In the genomic region with DNA sequence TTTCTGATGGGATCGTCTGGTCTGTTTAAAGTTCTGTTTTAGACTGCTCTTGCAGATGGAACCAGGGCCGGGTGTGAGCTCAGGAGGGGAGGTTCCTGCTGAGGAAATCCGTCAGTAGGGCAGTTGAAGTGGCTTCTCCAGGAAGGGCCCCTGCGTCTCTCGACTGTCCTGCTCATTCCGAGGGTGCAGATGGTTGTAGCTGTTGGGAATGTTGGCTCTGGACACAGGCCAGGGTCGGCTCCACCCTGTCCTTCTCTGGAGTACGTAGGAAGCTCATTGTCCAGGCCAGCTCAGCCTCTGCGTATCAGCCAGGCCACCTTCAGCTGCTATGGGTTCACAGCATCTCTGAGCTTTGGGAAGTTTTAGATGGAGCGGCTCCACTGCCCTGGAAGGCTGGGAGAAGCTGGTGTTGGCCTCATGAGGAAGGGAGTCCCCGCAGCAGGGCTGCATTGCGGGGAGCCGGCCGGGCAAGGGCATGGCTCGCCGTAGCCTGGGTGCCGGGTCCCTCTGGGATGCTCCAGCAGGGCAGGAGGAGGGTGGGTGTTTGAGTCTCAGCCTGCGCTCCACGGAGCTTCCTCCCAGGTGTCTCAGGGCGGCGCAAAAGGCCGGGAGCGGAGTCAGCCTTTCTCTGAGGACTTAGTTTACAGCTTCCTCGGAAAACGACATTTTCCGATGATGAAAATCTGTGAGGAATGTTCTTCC, we compare ENCODE assay signal across 17 cellular contexts. TPM values are rescaled to one million over a fixed set of nuclear protein-coding genes. Genes with fewer than 3 reads are reported as not detected.
DNase-seq lines count a peak whose midpoint lies in the region; ATAC-seq, FAIRE-seq and TF ChIP-seq lines count a peak whose summit lies in the region.
"Had no signal": no experiment of that assay in that cellular context is flagged by ENCODE, and none has a peak within 500 bp of the region (broad histone marks: within the 10 kb centered on the region; RNA-seq: fewer than 3 reads in every experiment).

No MANE protein-coding gene starts in this region.

- ATAC-seq in left cardiac atrium, result peak; percentile 18 to 39
- ATAC-seq in gastrocnemius medialis, result peak in 1 of 2 donors; percentile 43
- ATAC-seq in GM21528 (IDR thresholded peaks at IDR 0.05; ENCODE audit: low FRiP score, unreplicated experiment), result no peak
- ATAC-seq in GM18909 (IDR thresholded peaks at IDR 0.05; ENCODE audit: poor library complexity, unreplicated experiment), result no peak
- ATAC-seq in HG03039 (IDR thresholded peaks at IDR 0.05; ENCODE audit: unreplicated experiment), result no peak
- ATAC-seq: activated naive CD4-positive, alpha-beta T cell treated with anti-CD3 and anti-CD28 coated beads, Interleukin-2, amount 50 U/mL, for 72 hours had no signal

- H3K27me3 Mint-ChIP-seq in astrocyte (ENCODE audit: low read depth, unreplicated experiment), result peaks cover 3% of the 10 kb centered on the region
- H3K27me3 Mint-ChIP-seq: activated CD4-positive, alpha-beta T cell treated with anti-CD3 and anti-CD28 coated beads, Interleukin-2, amount 10 ng/mL, durations not matched to agents 7 days and 5 days had no signal

- H3K4me3 ChIP-seq in DOHH2 (ENCODE audit: low read length), result peak overlapping the region; percentile 29
- no peak overlapping the region for H3K4me3 ChIP-seq in astrocyte (ENCODE audit: insufficient read depth, low read depth, low read length)
- no peak overlapping the region for H3K4me3 ChIP-seq in gastrocnemius medialis
- H3K4me3 ChIP-seq: cardiac muscle cell had no signal

- DNase-seq in astrocyte (ENCODE audit: low read depth) (peak; percentile 60), left cardiac atrium (peak; percentile 83), gastrocnemius medialis (peak in 1 of 2 donors; percentile 33)
- DNase-seq in stimulated activated CD4-positive, alpha-beta T cell treated with anti-CD3 and anti-CD28 coated beads, Interleukin-15, amount 100 ng/mL, for 24 hours, result no peak
- DNase-seq: activated CD4-positive, alpha-beta T cell treated with anti-CD3 and anti-CD28 coated beads, Interleukin-2, amount 10 ng/mL, durations not matched to agents 7 days and 5 days; islet precursor cell; NCI-H1436; NCI-H226; occipital lobe; SIG-M5 had no signal

- H3K4me3 Mint-ChIP-seq in astrocyte (ENCODE audit: unreplicated experiment), result no peak overlapping the region
- H3K4me3 Mint-ChIP-seq: activated CD4-positive, alpha-beta T cell treated with anti-CD3 and anti-CD28 coated beads, Interleukin-2, amount 10 ng/mL, durations not matched to agents 7 days and 5 days had no signal

- no peak for TF ChIP-seq POLR2A in gastrocnemius medialis (IDR thresholded peaks at IDR 0.05)

- H2AFZ ChIP-seq in astrocyte (ENCODE audit: low read depth, low read length), result peak overlapping the region; percentile 63

- no peaks in the 10 kb centered on the region for H4K20me1 ChIP-seq in DOHH2 (ENCODE audit: control insufficient read depth, insufficient read depth, low read depth, low read length)
- H4K20me1 ChIP-seq in astrocyte (ENCODE audit: insufficient read depth, low read length), result no peaks in the 10 kb centered on the region

- no peak overlapping the region for H3K9ac ChIP-seq in astrocyte (ENCODE audit: low read length)

- H3F3A ChIP-seq in DOHH2 (ENCODE audit: control insufficient read depth, insufficient read depth), result 0 out of 2 replicates have a peak, but pooled peaks cover 4% of the 10 kb centered on the region

- H3K9me3 ChIP-seq in DOHH2 (ENCODE audit: control insufficient read depth, insufficient read depth, low read length) (no peaks in the 10 kb centered on the region), astrocyte (ENCODE audit: insufficient read depth, low read depth, low read length) (no peaks in the 10 kb centered on the region), gastrocnemius medialis (no peaks in the 10 kb centered on the region)

- no peak for FAIRE-seq in astrocyte (lab: Jason Lieb, UNC)
- FAIRE-seq: endometrium had no signal

- H3K4me2 ChIP-seq in DOHH2 (ENCODE audit: low read length) (peak overlapping the region; percentile 54), astrocyte (ENCODE audit: low read length) (peak overlapping the region; percentile 25)

- peaks cover 66% of the 10 kb centered on the region for H3K36me3 ChIP-seq in DOHH2 (ENCODE audit: control insufficient read depth, low read length)
- H3K36me3 ChIP-seq in astrocyte (ENCODE audit: insufficient read depth, low read length), result no peaks in the 10 kb centered on the region
- H3K36me3 ChIP-seq in gastrocnemius medialis, result peaks cover 0 to 53% of the 10 kb centered on the region in 2 donors
- H3K36me3 ChIP-seq: cardiac muscle cell had no signal

- no peaks in the 10 kb centered on the region for H3K4me1 Mint-ChIP-seq in astrocyte (ENCODE audit: low read depth, unreplicated experiment)

- H3K9me3 Mint-ChIP-seq in astrocyte (ENCODE audit: unreplicated experiment), result no peaks in the 10 kb centered on the region
- H3K9me3 Mint-ChIP-seq: activated CD4-positive, alpha-beta T cell treated with anti-CD3 and anti-CD28 coated beads, Interleukin-2, amount 10 ng/mL, durations not matched to agents 7 days and 5 days; activated naive CD4-positive, alpha-beta T cell treated with anti-CD3 and anti-CD28 coated beads, Interleukin-2, amount 50 U/mL, for 72 hours had no signal

- no peak overlapping the region for H3K27ac Mint-ChIP-seq in astrocyte (ENCODE audit: unreplicated experiment)
- H3K27ac Mint-ChIP-seq: activated CD4-positive, alpha-beta T cell treated with anti-CD3 and anti-CD28 coated beads, Interleukin-2, amount 10 ng/mL, durations not matched to agents 7 days and 5 days had no signal

- in situ Hi-C loops in gastrocnemius medialis (cut with MboI; ENCODE audit: low sequenced_read_pairs in 4 of 4), result no loop called here

- no peaks in the 10 kb centered on the region for H3K27me3 ChIP-seq in DOHH2 (ENCODE audit: control insufficient read depth, low read length)
- no peaks in the 10 kb centered on the region for H3K27me3 ChIP-seq in astrocyte (ENCODE audit: insufficient read depth, low read length)
- H3K27me3 ChIP-seq in gastrocnemius medialis, result no peaks in the 10 kb centered on the region
- H3K27me3 ChIP-seq: cardiac muscle cell had no signal

- peaks cover 3% of the 10 kb centered on the region for H3K36me3 Mint-ChIP-seq in astrocyte (ENCODE audit: low read depth, unreplicated experiment)

- H3K9me2 ChIP-seq in DOHH2 (replicated peaks; ENCODE audit: control insufficient read depth, low read length), result no peaks in the 10 kb centered on the region

- H3K79me2 ChIP-seq in DOHH2 (ENCODE audit: control insufficient read depth, low read length) (peaks cover 14% of the 10 kb centered on the region), astrocyte (ENCODE audit: insufficient read depth, low read length) (no peaks in the 10 kb centered on the region)

- H3K4me1 ChIP-seq in DOHH2 (ENCODE audit: control insufficient read depth, low read length) (peaks cover 45% of the 10 kb centered on the region), astrocyte (ENCODE audit: insufficient read depth, low read length) (peaks cover 21% of the 10 kb centered on the region), gastrocnemius medialis (peaks cover 4 to 6% of the 10 kb centered on the region in 2 donors)

- intact Hi-C loops in left cardiac atrium (cut with DNase I), result loop anchor here in 1 of 2 donors (5.0 kb wide), 1 partner anchor 52 kb away; no protein-coding TSS in a partner anchor
- intact Hi-C loops in gastrocnemius medialis (cut with DNase I; ENCODE audit: low total_unique reads), result no loop called here

- H3K27ac ChIP-seq in DOHH2 (ENCODE audit: low read depth, low read length), result peak overlapping the region; percentile 82
- no peak overlapping the region for H3K27ac ChIP-seq in astrocyte (ENCODE audit: low read depth, low read length)
- H3K27ac ChIP-seq in gastrocnemius medialis, result peak overlapping the region in 3 of 4 donors; percentile 25 to 58 (median 38)
- H3K27ac ChIP-seq: cardiac muscle cell had no signal

- TF ChIP-seq CTCF in DOHH2 (IDR thresholded peaks at IDR 0.05; ENCODE audit: low read depth, low read length, poor library complexity, severe bottlenecking) (no peak), astrocyte (IDR thresholded peaks at IDR 0.05; ENCODE audit: insufficient read depth, low read depth, low read length) (no peak), gastrocnemius medialis (IDR thresholded peaks at IDR 0.05 in 4 of 5, conservative IDR thresholded peaks at IDR 0.05 in 1 of 5) (no peak)

RNA-seq across cellular contexts. Expression of a gene that starts 58.5 kb away (rescaled TPM):
- total RNA-seq in astrocyte (10.6 and 11.0 TPM in 2 replicates), left cardiac atrium (10 to 100 TPM; 17.1 to 18.9 TPM), gastrocnemius medialis (10 to 100 TPM in 3 of 4 donors, 1 to 10 TPM in 1; 7.1 to 74.7 (median 28.4) TPM)

Comparison
In these comparisons a context has a peak if more than half of its experiments do, and no peak if none do; other contexts are left out.
1. ATAC-seq: peak in left cardiac atrium (2 of 2); none in GM21528 (single experiment), GM18909 (single experiment) and HG03039 (single experiment).